ENCODE assay signal across 8 cellular contexts in genomic region chr19:2327773-2328400, GRCh38.
DNase-seq lines count a peak whose midpoint lies in the region; ATAC-seq and TF ChIP-seq lines count a peak whose summit lies in the region.

No MANE protein-coding gene starts in this region.

- H3K4me3 Mint-ChIP-seq in stimulated activated naive CD8-positive, alpha-beta T cell treated with anti-CD3 and anti-CD28 coated beads, Interleukin-15, Interleukin-2, amounts not matched to agents 100 ng/mL and 50 ng/mL, for 24 hours: peak overlapping the region; percentile 100

- DNase-seq in AG08395 (ENCODE audit: low spot score) (peak; percentile 75), NCI-H2227 treated with DMSO at 0.1 percent for 48 hours (lab: John Stamatoyannopoulos, UW) (peak; percentile 17), epithelial cell of esophagus (ENCODE audit: low read depth) (peak; percentile 94)
- DNase-seq in activated CD4-positive, alpha-beta T cell treated with anti-CD3 and anti-CD28 coated beads, Interleukin-2, amount 50 U/mL, for 48 hours: peak; percentile 64 to 72

- no peaks in the 10 kb centered on the region for H3K27me3 Mint-ChIP-seq in stimulated activated naive CD8-positive, alpha-beta T cell treated with anti-CD3 and anti-CD28 coated beads, Interleukin-15, Interleukin-2, amounts not matched to agents 100 ng/mL and 50 ng/mL, for 24 hours

- peak overlapping the region; percentile 85 for H3K27ac ChIP-seq in muscle layer of colon (ENCODE audit: low read depth, low read length)

- peaks cover 40% of the 10 kb centered on the region for H3K4me1 ChIP-seq in muscle layer of colon (ENCODE audit: insufficient read depth, low read length)

- peaks cover 25% of the 10 kb centered on the region for H3K36me3 Mint-ChIP-seq in stimulated activated naive CD8-positive, alpha-beta T cell treated with anti-CD3 and anti-CD28 coated beads, Interleukin-15, Interleukin-2, amounts not matched to agents 100 ng/mL and 50 ng/mL, for 24 hours (ENCODE audit: low read depth)

- peaks cover 76% of the 10 kb centered on the region for H3K4me1 Mint-ChIP-seq in stimulated activated naive CD8-positive, alpha-beta T cell treated with anti-CD3 and anti-CD28 coated beads, Interleukin-15, Interleukin-2, amounts not matched to agents 100 ng/mL and 50 ng/mL, for 24 hours (ENCODE audit: low read depth)

- peak overlapping the region; percentile 65 for H3K9ac ChIP-seq in muscle layer of colon (ENCODE audit: low read length)

- no peaks in the 10 kb centered on the region for H3K36me3 ChIP-seq in muscle layer of colon (ENCODE audit: insufficient read depth, low read length)

- ATAC-seq in GM19035 (IDR thresholded peaks at IDR 0.05; ENCODE audit: unreplicated experiment): peak; percentile 37
- no peak for ATAC-seq in HG03039 (IDR thresholded peaks at IDR 0.05; ENCODE audit: unreplicated experiment)

- peak overlapping the region; percentile 100 for H3K27ac Mint-ChIP-seq in stimulated activated naive CD8-positive, alpha-beta T cell treated with anti-CD3 and anti-CD28 coated beads, Interleukin-15, Interleukin-2, amounts not matched to agents 100 ng/mL and 50 ng/mL, for 24 hours

- peak overlapping the region; percentile 95 for H3K4me3 ChIP-seq in epithelial cell of esophagus (ENCODE audit: low read length)
- peak overlapping the region; percentile 82 to 93 for H3K4me3 ChIP-seq in muscle layer of colon (ENCODE audit: low read depth in 1 of 2, low read length in 2 of 2)

- TF ChIP-seq CTCF in epithelial cell of esophagus (IDR thresholded peaks at IDR 0.05; ENCODE audit: insufficient read depth, low read depth, low read length, missing control alignments): no peak

- H3K9me3 Mint-ChIP-seq in stimulated activated naive CD8-positive, alpha-beta T cell treated with anti-CD3 and anti-CD28 coated beads, Interleukin-15, Interleukin-2, amounts not matched to agents 100 ng/mL and 50 ng/mL, for 24 hours: no peaks in the 10 kb centered on the region

- no peaks in the 10 kb centered on the region for H3K27me3 ChIP-seq in muscle layer of colon (ENCODE audit: control insufficient read depth in 1 of 2, insufficient read depth in 2 of 2, low read length in 2 of 2)

- no peaks in the 10 kb centered on the region for H3K9me3 ChIP-seq in muscle layer of colon (ENCODE audit: low read length)

Comparison
In these comparisons a context has a peak if more than half of its experiments do, and no peak if none do; other contexts are left out.
1. DNase-seq: peak in every context shown above with its lines; median percentile 94 in epithelial cell of esophagus; 75 in AG08395; 68 in activated CD4-positive, alpha-beta T cell treated with anti-CD3 and anti-CD28 coated beads, Interleukin-2, amount 50 U/mL, for 48 hours; 17 in NCI-H2227 treated with DMSO at 0.1 percent for 48 hours.